In genomic region chr1:101060992-101061391, GRCh38 we compare ENCODE assay signal across 21 cellular contexts. TPM values are rescaled to one million over a fixed set of nuclear protein-coding genes. Genes with fewer than 3 reads are reported as not detected.
DNase-seq lines count a peak whose midpoint lies in the region; ATAC-seq and TF ChIP-seq lines count a peak whose summit lies in the region.
"Had no signal": no experiment of that assay in that cellular context is flagged by ENCODE, and none has a peak within 500 bp of the region (broad histone marks: within the 10 kb centered on the region; RNA-seq: fewer than 3 reads in every experiment).

No MANE protein-coding gene starts in this region.

- intact Hi-C loops in right cardiac atrium (cut with DNase I), result no loop called here

- no peak overlapping the region for H3K27ac ChIP-seq in right cardiac atrium (ENCODE audit: low read length)
- H3K27ac ChIP-seq: adrenal gland, epithelial cell of prostate, heart left ventricle, upper lobe of right lung had no signal

- no peaks in the 10 kb centered on the region for H3K27me3 ChIP-seq in right cardiac atrium (ENCODE audit: control insufficient read depth, insufficient read depth)
- H3K27me3 ChIP-seq: adrenal gland, heart left ventricle, upper lobe of right lung had no signal

- H3K4me1 ChIP-seq in right cardiac atrium (ENCODE audit: control insufficient read depth, insufficient read depth, low read length), result no peaks in the 10 kb centered on the region
- H3K4me1 ChIP-seq: adrenal gland, upper lobe of right lung had no signal

- DNase-seq in glomerular visceral epithelial cell (ENCODE audit: extremely low spot score) (peak; percentile 66), NCI-H1417 (lab: John Stamatoyannopoulos, UW) (no peak), right cardiac atrium (no peak)
- no peak for DNase-seq in stimulated activated CD4-positive, alpha-beta T cell treated with anti-CD3 and anti-CD28 coated beads, Interleukin-2, amount 100 ng/mL, for 24 hours
- no peak for DNase-seq in activated CD4-positive, CD25-positive, alpha-beta regulatory T cell (lab: John Stamatoyannopoulos, UW)
- DNase-seq: activated CD4-positive, alpha-beta T cell treated with anti-CD3 and anti-CD28 coated beads, Interleukin-2, amount 50 U/mL, for 4 hours; activated T-cell treated with anti-CD3 and anti-CD28 coated beads, Interleukin-2, amount 50 U/mL, for 48 hours; adrenal gland; AML-193; DMS 273 treated with DMSO at 0.1 percent for 48 hours; heart left ventricle; naive B cell; NCI-H2171; NK-92 treated with Interleukin-12 subunit alpha and Interleukin-12 subunit beta, amount 100 ng/mL, for 24 hours; SHP77; upper lobe of right lung had no signal

- no peak for TF ChIP-seq POLR2A in GM18505 (IDR thresholded peaks at IDR 0.05; ENCODE audit: borderline replicate concordance, extremely low read depth, insufficient read depth, insufficient read length)

- no peaks in the 10 kb centered on the region for H3K9me3 ChIP-seq in right cardiac atrium (ENCODE audit: control insufficient read depth, low read length)
- H3K9me3 ChIP-seq: adrenal gland, heart left ventricle, upper lobe of right lung had no signal

- H3K4me3 ChIP-seq in right cardiac atrium (ENCODE audit: low read length), result no peak overlapping the region
- H3K4me3 ChIP-seq: adrenal gland, heart left ventricle, upper lobe of right lung had no signal

- WGBS in right cardiac atrium, result 100% methylated on average over 1 of the region's 1 CpG

- ATAC-seq in GM18505 (IDR thresholded peaks at IDR 0.05; ENCODE audit: unreplicated experiment) (peak; percentile 83), GM21529 (IDR thresholded peaks at IDR 0.05; ENCODE audit: unreplicated experiment) (peak; percentile 66), HG03135 (IDR thresholded peaks at IDR 0.05; ENCODE audit: unreplicated experiment) (peak; percentile 70), right cardiac atrium (no peak)
- ATAC-seq: heart left ventricle, left lobe of liver, upper lobe of right lung had no signal

RNA-seq across cellular contexts. Expression of gene DPH5, which starts 35.4 kb away (rescaled TPM):
- 10 to 100 TPM; 30.9 to 41.2 (median 35.0) TPM for total RNA-seq in right cardiac atrium
- 36.1 TPM for polyA plus RNA-seq in right cardiac atrium

Comparison
In these comparisons a context has a peak if more than half of its experiments do, and no peak if none do; other contexts are left out.
1. ATAC-seq: peak in GM18505 (single experiment), GM21529 (single experiment) and HG03135 (single experiment); none in right cardiac atrium (0 of 2).